ENCODE assay signal across 14 cellular contexts in the genomic region with DNA sequence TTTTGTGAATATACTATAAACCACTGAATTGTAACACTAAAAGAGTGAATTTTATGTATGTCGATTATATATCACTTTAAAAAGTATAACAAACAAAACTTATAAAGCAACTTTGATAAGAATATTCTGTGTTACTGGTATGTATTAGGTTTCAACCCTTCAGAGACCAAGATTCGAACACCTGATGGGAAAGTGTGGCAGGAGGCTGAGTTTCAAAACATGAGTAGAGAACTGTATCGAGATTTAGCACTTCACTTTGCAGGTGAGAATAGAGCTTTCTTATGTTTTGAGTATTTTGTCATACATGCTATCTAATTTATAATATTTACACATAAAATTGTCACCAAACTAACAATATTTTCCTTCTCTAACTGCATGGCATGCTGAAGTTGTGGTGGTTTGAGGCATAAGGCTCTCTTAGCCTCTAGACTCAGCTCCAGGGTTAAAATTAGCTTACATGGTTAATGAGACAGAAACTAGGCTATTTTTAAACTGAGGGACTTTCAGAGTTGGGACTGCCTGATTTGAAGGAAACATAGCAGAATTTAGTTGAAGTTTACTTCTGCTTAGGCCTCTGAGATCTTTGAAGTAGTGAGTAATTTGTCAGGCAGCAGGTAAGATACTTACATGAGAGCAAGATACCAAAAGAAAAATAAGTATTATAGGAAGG. TPM values are rescaled to one million over a fixed set of nuclear protein-coding genes. Genes with fewer than 3 reads are reported as not detected.
DNase-seq lines count a peak whose midpoint lies in the region; ATAC-seq and TF ChIP-seq lines count a peak whose summit lies in the region.
"Had no signal": no experiment of that assay in that cellular context is flagged by ENCODE, and none has a peak within 500 bp of the region (broad histone marks: within the 10 kb centered on the region; RNA-seq: fewer than 3 reads in every experiment).

No MANE protein-coding gene starts in this region.

- H3K4ac ChIP-seq in mesendoderm (ENCODE audit: low read depth, low read length) = no peak overlapping the region

- peaks cover 22% of the 10 kb centered on the region for H3K36me3 Mint-ChIP-seq in activated T-helper 17 cell treated with anti-CD3 and anti-CD28 coated beads, Interleukin-2, amount 50 U/mL, for 72 hours (ENCODE audit: low read depth)
- H3K36me3 Mint-ChIP-seq in CD4-positive, alpha-beta T cell (ENCODE audit: low read depth) = peaks cover 25% of the 10 kb centered on the region

- intact Hi-C loops in CD4-positive, alpha-beta T cell (cut with DNase I, micrococcal nuclease) = no loop called here

- DNase-seq in inferior parietal cortex (ENCODE audit: extremely low spot score) (no peak), mesendoderm (no peak), islet precursor cell (no peak)
- no peak for DNase-seq in CD4-positive, alpha-beta T cell
- DNase-seq: DMS153, erythroblast, NCI-H146, SHP77 had no signal

- no peak overlapping the region for H3K9ac ChIP-seq in mesendoderm (ENCODE audit: low read length)
- H3K9ac ChIP-seq: parathyroid adenoma had no signal

- no peak overlapping the region for H4K8ac ChIP-seq in mesendoderm (ENCODE audit: low read depth, low read length)

- H3K9me3 ChIP-seq in CD4-positive, alpha-beta T cell (ENCODE audit: control insufficient read depth, low read length) = no peaks in the 10 kb centered on the region

- H3K4me2 ChIP-seq in mesendoderm (ENCODE audit: low read length) = no peak overlapping the region

- no peak overlapping the region for H3K56ac ChIP-seq in mesendoderm (ENCODE audit: low read length)

- no peaks in the 10 kb centered on the region for H3K36me3 ChIP-seq in mesendoderm (ENCODE audit: control insufficient read depth, insufficient read depth, low read length)

- H3K79me2 ChIP-seq in mesendoderm (ENCODE audit: control insufficient read depth, insufficient read depth, low read length) = no peaks in the 10 kb centered on the region

- no peak overlapping the region for H3K23ac ChIP-seq in mesendoderm (ENCODE audit: low read length)

- no peak overlapping the region for H2BK5ac ChIP-seq in mesendoderm (ENCODE audit: low read length)

- no peak overlapping the region for H3K18ac ChIP-seq in mesendoderm (ENCODE audit: low read length)

- H3K27ac ChIP-seq in mesendoderm (ENCODE audit: low read depth, low read length) = no peak overlapping the region
- no peak overlapping the region for H3K27ac ChIP-seq in CD4-positive, alpha-beta T cell (ENCODE audit: low read depth, low read length)
- H3K27ac ChIP-seq: parathyroid adenoma had no signal

- H3K4me1 ChIP-seq in mesendoderm (ENCODE audit: control insufficient read depth, low read depth, low read length) = no peaks in the 10 kb centered on the region
- H3K4me1 ChIP-seq: parathyroid adenoma had no signal

- no peak overlapping the region for H2BK120ac ChIP-seq in mesendoderm (ENCODE audit: low read depth, low read length)

- H3K4me1 Mint-ChIP-seq in activated T-helper 17 cell treated with anti-CD3 and anti-CD28 coated beads, Interleukin-2, amount 50 U/mL, for 72 hours = peaks cover 5% of the 10 kb centered on the region
- no peaks in the 10 kb centered on the region for H3K4me1 Mint-ChIP-seq in CD4-positive, alpha-beta T cell (ENCODE audit: low read depth)

- TF ChIP-seq CTCF in CD4-positive, alpha-beta T cell (IDR thresholded peaks at IDR 0.05) = no peak

- peak; percentile 84 for ATAC-seq in GM18519 (IDR thresholded peaks at IDR 0.05; ENCODE audit: low FRiP score, unreplicated experiment)
- ATAC-seq in GM21390 (IDR thresholded peaks at IDR 0.05; ENCODE audit: unreplicated experiment) = peak; percentile 93
- ATAC-seq in HG03064 (IDR thresholded peaks at IDR 0.05; ENCODE audit: low read depth, unreplicated experiment) = peak; percentile 84
- ATAC-seq in activated T-helper 17 cell treated with anti-CD3 and anti-CD28 coated beads, Interleukin-2, amount 50 U/mL, for 72 hours (replicated peaks) = peak; percentile 37
- no peak for ATAC-seq in CD4-positive, alpha-beta T cell (ENCODE audit: poor library complexity)
- ATAC-seq: HCT116 had no signal

- no peak overlapping the region for H4K5ac ChIP-seq in mesendoderm (ENCODE audit: low read length)

- no peak overlapping the region for H2BK15ac ChIP-seq in mesendoderm (replicated peaks; ENCODE audit: low read depth)

- WGBS in mesendoderm (ENCODE audit: extremely low coverage, insufficient coverage, low lambda C conversion rate) = no CpG with 5 or more reads among the region's 3 CpGs

- no peaks in the 10 kb centered on the region for H3K9me3 Mint-ChIP-seq in activated T-helper 17 cell treated with anti-CD3 and anti-CD28 coated beads, Interleukin-2, amount 50 U/mL, for 72 hours
- H3K9me3 Mint-ChIP-seq in CD4-positive, alpha-beta T cell = no peaks in the 10 kb centered on the region

- no peaks in the 10 kb centered on the region for H3K27me3 Mint-ChIP-seq in activated T-helper 17 cell treated with anti-CD3 and anti-CD28 coated beads, Interleukin-2, amount 50 U/mL, for 72 hours
- no peaks in the 10 kb centered on the region for H3K27me3 Mint-ChIP-seq in CD4-positive, alpha-beta T cell

- CTCF ChIA-PET in CD4-positive, alpha-beta T cell (lab: Charles Lee) = no interaction called here

- H3K27ac Mint-ChIP-seq in activated T-helper 17 cell treated with anti-CD3 and anti-CD28 coated beads, Interleukin-2, amount 50 U/mL, for 72 hours = peak overlapping the region; percentile 26
- no peak overlapping the region for H3K27ac Mint-ChIP-seq in CD4-positive, alpha-beta T cell

- H3K79me1 ChIP-seq in mesendoderm (ENCODE audit: low read length) = no peaks in the 10 kb centered on the region

- H3K4me3 Mint-ChIP-seq in activated T-helper 17 cell treated with anti-CD3 and anti-CD28 coated beads, Interleukin-2, amount 50 U/mL, for 72 hours = no peak overlapping the region
- H3K4me3 Mint-ChIP-seq in CD4-positive, alpha-beta T cell = no peak overlapping the region

- no peak overlapping the region for H2AK5ac ChIP-seq in mesendoderm (ENCODE audit: low read length)

- H3K4me3 ChIP-seq in mesendoderm (ENCODE audit: low read length) = no peak overlapping the region

- no peaks in the 10 kb centered on the region for H3K27me3 ChIP-seq in mesendoderm (ENCODE audit: insufficient read depth, low read length, poor library complexity)
- no peaks in the 10 kb centered on the region for H3K27me3 ChIP-seq in CD4-positive, alpha-beta T cell (ENCODE audit: control insufficient read depth, insufficient read depth, low read length)

- POLR2A ChIA-PET in CD4-positive, alpha-beta T cell (lab: Charles Lee) = no interaction called here

RNA-seq across cellular contexts. Expression of a gene that starts 48.6 kb away (rescaled TPM):
- 10 to 100 TPM; 52.6 to 61.6 TPM for total RNA-seq in activated T-helper 17 cell treated with anti-CD3 and anti-CD28 coated beads, Interleukin-2, amount 50 U/mL, for 72 hours
- polyA plus RNA-seq in mesendoderm (2013, experiment 1 of 2) = 9.4 TPM
- 10.3 TPM for polyA plus RNA-seq in mesendoderm (2013, experiment 2 of 2)
- total RNA-seq in CD4-positive, alpha-beta T cell = 10 to 100 TPM; 45.5 to 51.4 TPM
